17 cellular contexts compared by ENCODE assay signal in genomic region chr7:13016633-13017324, GRCh38.
DNase-seq lines count a peak whose midpoint lies in the region; ATAC-seq and TF ChIP-seq lines count a peak whose summit lies in the region.
"Had no signal": no experiment of that assay in that cellular context is flagged by ENCODE, and none has a peak within 500 bp of the region (broad histone marks: within the 10 kb centered on the region; RNA-seq: fewer than 3 reads in every experiment).

No MANE protein-coding gene starts in this region.

- peaks cover 61% of the 10 kb centered on the region for H3K4me1 ChIP-seq in neuron (ENCODE audit: insufficient read depth, low read length)
- H3K4me1 ChIP-seq: BE2C had no signal

- peak overlapping the region; percentile 35 for H3K4me3 Mint-ChIP-seq in Calu3 (ENCODE audit: low read depth, unreplicated experiment)

- no peak overlapping the region for H2AFZ ChIP-seq in neuron (ENCODE audit: low read depth, low read length)

- no peaks in the 10 kb centered on the region for H3K36me3 Mint-ChIP-seq in Calu3 (ENCODE audit: insufficient read depth, unreplicated experiment)

- intact Hi-C loops in Calu3 (cut with micrococcal nuclease; ENCODE audit: unreplicated experiment): loop anchor here (5.0 kb wide), 1 partner anchor 329 kb away; the partner anchor contains the start of gene ARL4A

- no TSS peak for BruUV-seq in Calu3 (replicated peaks; lab: Mats Ljungman, UMichigan)

- H3K4me3 ChIP-seq in epithelial cell of proximal tubule (ENCODE audit: low read depth, low read length) (no peak overlapping the region), neuron (ENCODE audit: low read length) (peak overlapping the region; percentile 43)

- H3K9me3 Mint-ChIP-seq in Calu3 (ENCODE audit: low read depth, unreplicated experiment): no peaks in the 10 kb centered on the region
- H3K9me3 Mint-ChIP-seq: activated T-helper 2 cell treated with anti-CD3 and anti-CD28 coated beads, Interferon-gamma antibody, Interleukin-2, Interleukin-4, amounts not matched to agents 10 μg/mL and 5 μg/mL and 100 μg/mL, durations not matched to agents 14 hours and 24 hours and 36 hours had no signal

- H3K27ac Mint-ChIP-seq in Calu3 (ENCODE audit: unreplicated experiment): peak overlapping the region; percentile 33
- H3K27ac Mint-ChIP-seq: activated T-helper 2 cell treated with anti-CD3 and anti-CD28 coated beads, Interferon-gamma antibody, Interleukin-2, Interleukin-4, amounts not matched to agents 10 μg/mL and 5 μg/mL and 100 μg/mL, durations not matched to agents 14 hours and 24 hours and 36 hours had no signal

- no peaks in the 10 kb centered on the region for H3K36me3 ChIP-seq in neuron (ENCODE audit: insufficient read depth, low read length)
- H3K36me3 ChIP-seq: BE2C, neutrophil had no signal

- H3K27me3 Mint-ChIP-seq in Calu3 (ENCODE audit: unreplicated experiment): no peaks in the 10 kb centered on the region

- CTCF ChIA-PET in Calu3 (lab: Charles Lee): interaction anchor here (2.0 kb wide), 1 partner anchor 330 kb away, joined by 10 read pairs; the partner anchor contains the start of gene ARL4A

- no peaks in the 10 kb centered on the region for H3K9me3 ChIP-seq in neuron (ENCODE audit: low read length)
- H3K9me3 ChIP-seq: BE2C, neutrophil had no signal

- ATAC-seq in HG02870 (IDR thresholded peaks at IDR 0.05; ENCODE audit: unreplicated experiment) (no peak), HG02759 (IDR thresholded peaks at IDR 0.05; ENCODE audit: unreplicated experiment) (no peak), GM18519 (IDR thresholded peaks at IDR 0.05; ENCODE audit: low FRiP score, unreplicated experiment) (no peak)

- DNase-seq in Calu3 (no peak), SW480 (ENCODE audit: low spot score) (peak; percentile 84), epithelial cell of proximal tubule (ENCODE audit: low read depth) (peak; percentile 35), NCI-H2171 (lab: John Stamatoyannopoulos, UW) (no peak)
- DNase-seq: activated CD4-positive, alpha-beta T cell treated with anti-CD3 and anti-CD28 coated beads for 4 hours; BE2C; cerebellar nuclear complex; foreskin melanocyte; Kasumi-1; NCI-H2081; T-helper 1 cell had no signal

- TF ChIP-seq CTCF in Calu3 (IDR thresholded peaks at IDR 0.05; ENCODE audit: unreplicated experiment) (no peak), epithelial cell of proximal tubule (conservative IDR thresholded peaks at IDR 0.05; ENCODE audit: low read depth, low read length) (no peak)

- peaks cover 26% of the 10 kb centered on the region for H3K4me1 Mint-ChIP-seq in Calu3 (ENCODE audit: low read depth, unreplicated experiment)

- H3K27me3 ChIP-seq in neuron (ENCODE audit: insufficient read depth, low read length): no peaks in the 10 kb centered on the region
- H3K27me3 ChIP-seq: BE2C, neutrophil had no signal

Comparison
In these comparisons a context has a peak if more than half of its experiments do, and no peak if none do; other contexts are left out.
1. DNase-seq: peak in SW480 (single experiment) and epithelial cell of proximal tubule (single experiment); none in Calu3 (single experiment) and NCI-H2171 (single experiment).